Comparison of ENCODE assay signal across 8 cellular contexts in genomic region chr9:35616681-35617459, GRCh38. TPM values are rescaled to one million over a fixed set of nuclear protein-coding genes. Genes with fewer than 3 reads are reported as not detected.
DNase-seq lines count a peak whose midpoint lies in the region; ATAC-seq and TF ChIP-seq lines count a peak whose summit lies in the region.

No MANE protein-coding gene starts in this region.

- H3K9me3 ChIP-seq in colonic mucosa (no peaks in the 10 kb centered on the region), left lung (no peaks in the 10 kb centered on the region)

- H3K4me1 ChIP-seq in colonic mucosa (no peaks in the 10 kb centered on the region), left lung (peaks cover 6 to 34% of the 10 kb centered on the region in 2 donors)

- TF ChIP-seq CTCF in GM10266 (IDR thresholded peaks at IDR 0.05; ENCODE audit: control insufficient read depth, insufficient read depth, low read depth, missing control alignments), result peak; percentile 38
- no peak for TF ChIP-seq CTCF in colonic mucosa (IDR thresholded peaks at IDR 0.05)
- no peak for TF ChIP-seq CTCF in left lung (IDR thresholded peaks at IDR 0.05)

- H3K9ac ChIP-seq in colonic mucosa (ENCODE audit: low read depth in 2 of 2, low read length in 2 of 2), result peak overlapping the region; percentile 16 to 72

- peak; percentile 33 for ATAC-seq in HG03139 (IDR thresholded peaks at IDR 0.05; ENCODE audit: unreplicated experiment)
- peak; percentile 78 for ATAC-seq in left lung

- H3K36me3 ChIP-seq in colonic mucosa (no peaks in the 10 kb centered on the region), left lung (no peaks in the 10 kb centered on the region)

- H3K4me3 ChIP-seq in colonic mucosa (peak overlapping the region; percentile 17), left lung (peak overlapping the region; percentile 19 to 39)

- no peaks in the 10 kb centered on the region for H3K27me3 ChIP-seq in colonic mucosa
- peaks cover 0 to 8% of the 10 kb centered on the region in 2 donors for H3K27me3 ChIP-seq in left lung

- H3K27ac ChIP-seq in colonic mucosa (no peak overlapping the region), left lung (peak overlapping the region in 1 of 2 donors; percentile 28)

- intact Hi-C loops in colonic mucosa (cut with DNase I) (no loop called here), left lung (cut with DNase I) (no loop called here)

- DNase-seq in GM10266 (ENCODE audit: extremely low spot score), result peak; percentile 76
- peak; percentile 31 to 51 (median 34) for DNase-seq in activated CD4-positive, CD25-positive, alpha-beta regulatory T cell (lab: John Stamatoyannopoulos, UW)
- peak; percentile 70 for DNase-seq in colonic mucosa
- peak; percentile 86 to 93 for DNase-seq in left lung
- DNase-seq in stimulated activated CD4-positive, alpha-beta T cell treated with anti-CD3 and anti-CD28 coated beads, Interleukin-4, amount 100 ng/mL, for 48 hours (ENCODE audit: low read depth in 2 of 2), result peak; percentile 43 to 55
- no peak for DNase-seq in AML-193 (lab: John Stamatoyannopoulos, UW)
- DNase-seq in HT-29 (ENCODE audit: low spot score), result no peak

RNA-seq across cellular contexts. Expression of gene CD72, which starts 1.3 kb away (rescaled TPM):
- 1 to 10 TPM in 1 of 2 donors, under 1 TPM in 1; 0.69 to 2.7 TPM for total RNA-seq in colonic mucosa
- total RNA-seq in left lung, result 1 to 10 TPM; 3.4 to 4.0 TPM
- total RNA-seq in HT-29 (2014; rRNA removed; shearing (Covaris generic)), result 0.23 TPM in 1 of 2 replicates, not detected in the other

RNA-seq across cellular contexts. Expression of gene TESK1, which starts 11.8 kb away (rescaled TPM):
- 10 to 100 TPM; 34.3 to 41.1 TPM for total RNA-seq in colonic mucosa
- 10 to 100 TPM; 40.6 to 44.6 TPM for total RNA-seq in left lung
- total RNA-seq in HT-29 (2014; rRNA removed; shearing (Covaris generic)), result 7.7 and 7.9 TPM in 2 replicates

RNA-seq across cellular contexts. Expression of gene SIT1, which starts 33.9 kb away (rescaled TPM):
- total RNA-seq in colonic mucosa (1 to 10 TPM in 1 of 2 donors, under 1 TPM in 1; 0.67 to 1.0 TPM), left lung (1 to 10 TPM in 1 of 2 donors, under 1 TPM in 1; 0.99 to 2.4 TPM)
- not detected in 2 replicates for total RNA-seq in HT-29 (2014; rRNA removed; shearing (Covaris generic))

RNA-seq across cellular contexts. Expression of gene RMRP, which starts 40.9 kb away (rescaled TPM):
- total RNA-seq in colonic mucosa, result over 10,000 TPM; 17,917 to 26,785 TPM
- total RNA-seq in left lung, result over 10,000 TPM; 27,227 to 27,465 TPM
- total RNA-seq in HT-29 (2014; rRNA removed; shearing (Covaris generic)), result 23,916 and 27,637 TPM in 2 replicates

RNA-seq across cellular contexts. Expression of gene CCDC107, which starts 41.2 kb away (rescaled TPM):
- total RNA-seq in colonic mucosa (10 to 100 TPM; 19.4 to 38.3 TPM), left lung (10 to 100 TPM; 24.7 to 25.6 TPM)
- total RNA-seq in HT-29 (2014; rRNA removed; shearing (Covaris generic)), result 19.7 and 19.9 TPM in 2 replicates

Comparison
In these comparisons a context has a peak if more than half of its experiments do, and no peak if none do; other contexts are left out.
1. DNase-seq: peak in GM10266 (single experiment), activated CD4-positive, CD25-positive, alpha-beta regulatory T cell (4 of 4), colonic mucosa (single experiment), left lung (2 of 2) and stimulated activated CD4-positive, alpha-beta T cell treated with anti-CD3 and anti-CD28 coated beads, Interleukin-4, amount 100 ng/mL, for 48 hours (2 of 2); none in AML-193 (0 of 2) and HT-29 (single experiment).